In the genomic region with DNA sequence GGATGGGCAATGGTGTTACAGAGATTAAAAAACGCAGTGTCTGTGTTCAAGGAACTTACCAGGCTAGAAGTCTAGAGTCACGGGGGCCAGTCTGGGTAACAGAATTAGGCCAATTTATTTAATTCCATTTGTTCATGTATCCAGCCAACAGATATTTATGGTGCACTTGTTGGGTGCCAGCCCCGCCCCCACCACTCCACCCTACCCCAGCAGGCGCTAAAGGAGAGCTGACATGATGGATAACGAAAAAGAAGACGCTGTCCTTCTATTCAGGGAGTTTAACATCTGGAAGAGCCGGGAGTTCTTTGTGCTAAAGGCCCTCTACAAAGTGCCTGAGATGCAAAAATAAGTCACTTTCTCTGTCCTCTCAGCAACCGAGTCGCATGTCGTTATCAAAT, we compare ENCODE assay signal across 8 cellular contexts. TPM values are rescaled to one million over a fixed set of nuclear protein-coding genes. Genes with fewer than 3 reads are reported as not detected.
DNase-seq lines count a peak whose midpoint lies in the region; ATAC-seq and TF ChIP-seq lines count a peak whose summit lies in the region.

No MANE protein-coding gene starts in this region.

- DNase-seq in DND-41: peak; percentile 12
- DNase-seq in T-cell: peak in 3 of 34 experiments; percentile 9 to 21 (median 15)
- DNase-seq in esophagus squamous epithelium (lab: John Stamatoyannopoulos, UW): no peak
- DNase-seq in progenitor cell of endocrine pancreas (ENCODE audit: low spot score, unreplicated experiment): no peak
- DNase-seq in NOMO-1 treated with DMSO at 0.1 percent for 48 hours (lab: John Stamatoyannopoulos, UW; ENCODE audit: unreplicated experiment): no peak
- no peak for DNase-seq in NCI-H2107 treated with DMSO at 0.1 percent for 48 hours (lab: John Stamatoyannopoulos, UW; ENCODE audit: unreplicated experiment)
- DNase-seq in NCI-H774 (lab: John Stamatoyannopoulos, UW): no peak
- DNase-seq in COR-L47 (lab: John Stamatoyannopoulos, UW): no peak

- H2AFZ ChIP-seq in DND-41 (ENCODE audit: low read depth, low read length): peak overlapping the region; percentile 98

- POLR2A ChIA-PET in T-cell (lab: Charles Lee): interaction anchor here in 1 of 2 donors (1.0 kb wide), 1 partner anchor 12 kb away, joined by 8 read pairs; no protein-coding TSS in a partner anchor

- CTCF ChIA-PET in T-cell (lab: Charles Lee): interaction anchor here (0.5 to 1.4 kb wide), 3 partner anchors 21 to 1168 kb away, joined by 3 read pairs; no protein-coding TSS in a partner anchor

- ATAC-seq in DND-41 (ENCODE audit: insufficient read depth, low read depth) (no peak), T-cell (replicated peaks in 1 of 4) (no peak)

- H3K36me3 Mint-ChIP-seq in T-cell: no peaks in the 10 kb centered on the region
- no peaks in the 10 kb centered on the region for H3K36me3 Mint-ChIP-seq in progenitor cell of endocrine pancreas (ENCODE audit: insufficient read depth)

- H3K4me1 ChIP-seq in DND-41 (ENCODE audit: insufficient read depth, low read length) (peaks cover 36% of the 10 kb centered on the region), esophagus squamous epithelium (peaks cover 6 to 46% (median 25%) of the 10 kb centered on the region in 3 donors)

- H3K27me3 Mint-ChIP-seq in T-cell (peaks cover 1 to 2% of the 10 kb centered on the region in 2 donors), progenitor cell of endocrine pancreas (peaks cover 83% of the 10 kb centered on the region)

- 7 to 15% methylated on average over 10 of the region's 10 CpGs for WGBS in esophagus squamous epithelium, 2 donors

- H4K20me1 ChIP-seq in DND-41 (ENCODE audit: insufficient read depth, low read length): peaks cover 21% of the 10 kb centered on the region

- H3K9me3 ChIP-seq in DND-41 (ENCODE audit: insufficient read depth, low read length, severe bottlenecking): no peaks in the 10 kb centered on the region
- no peaks in the 10 kb centered on the region for H3K9me3 ChIP-seq in esophagus squamous epithelium

- TF ChIP-seq POLR2A in esophagus squamous epithelium (IDR thresholded peaks at IDR 0.05): no peak

- peaks cover 36 to 40% (median 37%) of the 10 kb centered on the region in 3 donors for H3K4me1 Mint-ChIP-seq in T-cell
- peaks cover 9% of the 10 kb centered on the region for H3K4me1 Mint-ChIP-seq in progenitor cell of endocrine pancreas (ENCODE audit: low read depth)

- H3K9ac ChIP-seq in DND-41 (ENCODE audit: low read depth, low read length): peak overlapping the region; percentile 63

- H3K4me3 ChIP-seq in DND-41 (ENCODE audit: low read depth in 1 of 2, low read length in 2 of 2) (peak overlapping the region; percentile 76 to 87; a peak in 3 of 4 replicates), esophagus squamous epithelium (peak overlapping the region; percentile 96 to 100 (median 100))

- no peaks in the 10 kb centered on the region for H3K9me3 Mint-ChIP-seq in T-cell
- H3K9me3 Mint-ChIP-seq in progenitor cell of endocrine pancreas (ENCODE audit: low read depth): no peaks in the 10 kb centered on the region

- peaks cover 31% of the 10 kb centered on the region for H3K27me3 ChIP-seq in DND-41 (ENCODE audit: insufficient read depth, low read length, poor library complexity)
- H3K27me3 ChIP-seq in esophagus squamous epithelium: no peaks in the 10 kb centered on the region

- H3K27ac Mint-ChIP-seq in T-cell (peak overlapping the region; percentile 94 to 96), progenitor cell of endocrine pancreas (peak overlapping the region; percentile 47)

- peak overlapping the region; percentile 99 for H3K4me2 ChIP-seq in DND-41 (ENCODE audit: insufficient read depth, low read length)

- H3K27ac ChIP-seq in DND-41 (ENCODE audit: low read length): no peak overlapping the region; the same call in 1 of the 2 replicates
- peak overlapping the region; percentile 95 to 98 (median 96) for H3K27ac ChIP-seq in esophagus squamous epithelium

- peak overlapping the region; percentile 98 to 100 (median 99) for H3K4me3 Mint-ChIP-seq in T-cell
- peak overlapping the region; percentile 93 for H3K4me3 Mint-ChIP-seq in progenitor cell of endocrine pancreas (ENCODE audit: low read depth)

- TF ChIP-seq CTCF in DND-41 (IDR thresholded peaks at IDR 0.05; ENCODE audit: borderline replicate concordance, extremely low read depth, low read length, poor library complexity, severe bottlenecking) (no peak), esophagus squamous epithelium (IDR thresholded peaks at IDR 0.05) (no peak), progenitor cell of endocrine pancreas (IDR thresholded peaks at IDR 0.05; ENCODE audit: unreplicated experiment) (no peak)

- peaks cover 27% of the 10 kb centered on the region for H3K79me2 ChIP-seq in DND-41 (ENCODE audit: insufficient read depth, low read length)

- H3K36me3 ChIP-seq in DND-41 (ENCODE audit: insufficient read depth, low read length) (no peaks in the 10 kb centered on the region; the same call in 1 of the 2 replicates), esophagus squamous epithelium (no peaks in the 10 kb centered on the region)

- intact Hi-C loops in esophagus squamous epithelium (cut with DNase I): no loop called here

RNA-seq across cellular contexts. Expression of a gene that starts 1.1 kb away (rescaled TPM):
- total RNA-seq in T-cell: 10 to 100 TPM; 67.9 to 99.2 (median 72.1) TPM
- total RNA-seq in esophagus squamous epithelium: 10 to 100 TPM; 21.4 to 39.5 (median 22.3) TPM
- total RNA-seq in progenitor cell of endocrine pancreas: 7.0 and 8.6 TPM in 2 replicates
